Comparison of ENCODE assay signal across 17 cellular contexts in genomic region chr21:36487641-36488307, GRCh38. TPM values are rescaled to one million over a fixed set of nuclear protein-coding genes. Genes with fewer than 3 reads are reported as not detected.
DNase-seq lines count a peak whose midpoint lies in the region; ATAC-seq, FAIRE-seq and TF ChIP-seq lines count a peak whose summit lies in the region.
"Had no signal": no experiment of that assay in that cellular context is flagged by ENCODE, and none has a peak within 500 bp of the region (broad histone marks: within the 10 kb centered on the region; RNA-seq: fewer than 3 reads in every experiment).

No MANE protein-coding gene starts in this region.

- peak; percentile 83 for FAIRE-seq in endothelial cell of umbilical vein (lab: Jason Lieb, UNC)
- FAIRE-seq: A204.1, GM18507 had no signal

- DNase-seq in NCI-H748 (lab: John Stamatoyannopoulos, UW; ENCODE audit: unreplicated experiment) (peak; percentile 7), NCI-H748 treated with DMSO at 0.1 percent for 48 hours (lab: John Stamatoyannopoulos, UW) (no peak), RPMI8226 (peak; percentile 93), endothelial cell of umbilical vein (ENCODE audit: low read depth, low spot score) (peak; percentile 73), transverse colon (peak; percentile 35), dorsolateral prefrontal cortex (no peak), heart left ventricle (no peak)
- DNase-seq: activated CD4-positive, alpha-beta T cell treated with anti-CD3 and anti-CD28 coated beads for 4 hours; hippocampal formation; NCI-H187; SHP77 had no signal

- H3K9me3 ChIP-seq in endothelial cell of umbilical vein (replicated peaks; ENCODE audit: control insufficient read depth, insufficient read depth, low read length) (no peaks in the 10 kb centered on the region), transverse colon (no peaks in the 10 kb centered on the region), heart left ventricle (no peaks in the 10 kb centered on the region)

- POLR2A ChIA-PET in endothelial cell of umbilical vein (lab: Charles Lee): no interaction called here

- no peaks in the 10 kb centered on the region for H3K27me3 ChIP-seq in endothelial cell of umbilical vein (ENCODE audit: control insufficient read depth in 2 of 2, insufficient read depth in 2 of 2, low read length in 2 of 2)
- H3K27me3 ChIP-seq in transverse colon: no peaks in the 10 kb centered on the region
- H3K27me3 ChIP-seq in dorsolateral prefrontal cortex: no peaks in the 10 kb centered on the region
- H3K27me3 ChIP-seq in heart left ventricle: no peaks in the 10 kb centered on the region

- intact Hi-C loops in endothelial cell of umbilical vein (cut with micrococcal nuclease) (no loop called here), transverse colon (cut with DNase I; ENCODE audit: low total_unique reads) (no loop called here), dorsolateral prefrontal cortex (cut with DNase I) (no loop called here), heart left ventricle (cut with DNase I) (no loop called here)

- dilution Hi-C loops in endothelial cell of umbilical vein (cut with MboI; ENCODE audit: extremely low pct_ligation_motif_present, low sequenced_read_pairs): no loop called here

- TF ChIP-seq CTCF in endothelial cell of umbilical vein (IDR thresholded peaks at IDR 0.05; ENCODE audit: extremely low read depth in 1 of 2, insufficient read depth in 1 of 2, low read depth in 1 of 2, low read length in 2 of 2) (no peak), transverse colon (IDR thresholded peaks at IDR 0.05) (no peak), dorsolateral prefrontal cortex (IDR thresholded peaks at IDR 0.05 in 54 of 56, conservative IDR thresholded peaks at IDR 0.05 in 2 of 56; ENCODE audit: low read depth in 1 of 56, partially characterized antibody in 56 of 56) (no peak), heart left ventricle (IDR thresholded peaks at IDR 0.05) (no peak)

- TF ChIP-seq POLR2A in endothelial cell of umbilical vein (IDR thresholded peaks at IDR 0.05; ENCODE audit: low read depth, low read length) (no peak), transverse colon (IDR thresholded peaks at IDR 0.05) (no peak), heart left ventricle (IDR thresholded peaks at IDR 0.05) (no peak)

- CTCF ChIA-PET in endothelial cell of umbilical vein (lab: Charles Lee): interaction anchor here (0.7 to 0.9 kb wide), 2 partner anchors 30 to 59 kb away, joined by 3 to 5 read pairs; no protein-coding TSS in a partner anchor

- no peaks in the 10 kb centered on the region for H4K20me1 ChIP-seq in endothelial cell of umbilical vein (replicated peaks; ENCODE audit: control insufficient read depth, extremely low read depth, insufficient read depth, low read length)

- no peak for ATAC-seq in HG03097 (IDR thresholded peaks at IDR 0.05; ENCODE audit: low FRiP score, unreplicated experiment)
- ATAC-seq in heart left ventricle: no peak

- H3K79me2 ChIP-seq in endothelial cell of umbilical vein (ENCODE audit: control insufficient read depth, insufficient read depth, low read length): no peaks in the 10 kb centered on the region

- no peak overlapping the region for H3K4me2 ChIP-seq in endothelial cell of umbilical vein (ENCODE audit: insufficient read depth, low read length)

- no peak for TF ChIP-seq EP300 in transverse colon (IDR thresholded peaks at IDR 0.05; ENCODE audit: low read depth)

- TSS peak; percentile 1 for BruUV-seq in endothelial cell of umbilical vein (replicated peaks; lab: Mats Ljungman, UMichigan)

- H3K4me1 ChIP-seq in endothelial cell of umbilical vein (ENCODE audit: control insufficient read depth, extremely low read depth, insufficient read depth, low read length): peaks cover 5% of the 10 kb centered on the region
- peaks cover 0 to 10% (median 7%) of the 10 kb centered on the region in 4 donors for H3K4me1 ChIP-seq in transverse colon
- no peaks in the 10 kb centered on the region for H3K4me1 ChIP-seq in heart left ventricle

- H2AFZ ChIP-seq in endothelial cell of umbilical vein (ENCODE audit: low read depth, low read length): no peak overlapping the region

- H3K9ac ChIP-seq in endothelial cell of umbilical vein (replicated peaks; ENCODE audit: extremely low read depth, insufficient read depth, low read length): no peak overlapping the region

- 29 to 39% methylated on average over 4 to 6 of the region's 6 CpGs for WGBS in transverse colon (ENCODE audit: low coverage in 1 of 2), 2 donors
- 70 to 72% (median 70%) methylated on average over 6 of the region's 6 CpGs for WGBS in heart left ventricle, 4 donors

- H3K4me3 ChIP-seq in endothelial cell of umbilical vein (replicated peaks in 1 of 3; ENCODE audit: insufficient read depth in 1 of 3, low read depth in 1 of 3, low read length in 3 of 3) (no peak overlapping the region), transverse colon (no peak overlapping the region), dorsolateral prefrontal cortex (no peak overlapping the region), heart left ventricle (no peak overlapping the region)
- H3K4me3 ChIP-seq: coronary artery had no signal

- H3K9me1 ChIP-seq in endothelial cell of umbilical vein (replicated peaks; ENCODE audit: control insufficient read depth, extremely low read depth, insufficient read depth, low read length): no peaks in the 10 kb centered on the region

- peak overlapping the region; percentile 34 for H3K27ac ChIP-seq in endothelial cell of umbilical vein (ENCODE audit: insufficient read depth, low read depth, low read length)
- no peak overlapping the region for H3K27ac ChIP-seq in transverse colon
- H3K27ac ChIP-seq in dorsolateral prefrontal cortex: no peak overlapping the region
- H3K27ac ChIP-seq in heart left ventricle: no peak overlapping the region
- H3K27ac ChIP-seq: coronary artery had no signal

- in situ Hi-C loops in transverse colon (cut with MboI; ENCODE audit: low pct_ligation_motif_present in 1 of 4, low pct_unique_long_range_greater_than_20kb in 1 of 4, low sequenced_read_pairs in 3 of 4): no loop called here

- no peaks in the 10 kb centered on the region for H3K36me3 ChIP-seq in endothelial cell of umbilical vein (ENCODE audit: control insufficient read depth in 2 of 2, extremely low read depth in 1 of 2, insufficient read depth in 2 of 2, low read length in 2 of 2)
- no peaks in the 10 kb centered on the region for H3K36me3 ChIP-seq in transverse colon
- H3K36me3 ChIP-seq in heart left ventricle: no peaks in the 10 kb centered on the region

TF ChIP-seq in endothelial cell of umbilical vein, 7 proteins besides CTCF, POLR2A, EP300 and RAD21:
- TF ChIP-seq GATA2 (IDR thresholded peaks at IDR 0.05; ENCODE audit: insufficient read depth, insufficient read length, low read depth, low read length): peak; percentile 20
- no peak for TF ChIP-seq MYC (IDR thresholded peaks at IDR 0.05; ENCODE audit: low read depth, low read length)
- peak; percentile 25 for TF ChIP-seq JUN (IDR thresholded peaks at IDR 0.05; ENCODE audit: borderline replicate concordance, insufficient read depth, insufficient read length, low read depth)

RNA-seq across cellular contexts. Expression of gene CLDN14, which starts 7.9 kb away (rescaled TPM):
- total RNA-seq in endothelial cell of umbilical vein: 0.62 and 1.0 TPM in 2 replicates
- 2.5 TPM in 2 replicates for polyA plus RNA-seq in endothelial cell of umbilical vein
- polyA plus RNA-seq in endothelial cell of umbilical vein (2011; cell fraction: cytosol; rRNA removed): 1.3 and 2.2 TPM in 2 replicates
- polyA plus RNA-seq in endothelial cell of umbilical vein (2011; cell fraction: nucleus; rRNA removed): 2.2 TPM in 2 replicates
- polyA plus RNA-seq in endothelial cell of umbilical vein (2012): 3.0 and 3.5 TPM in 2 replicates
- polyA minus RNA-seq in endothelial cell of umbilical vein: 0.53 TPM in 1 of 2 replicates, not detected in the other
- not detected for polyA minus RNA-seq in endothelial cell of umbilical vein (2011; cell fraction: cytosol; rRNA and poly(A)+ RNA removed)
- polyA minus RNA-seq in endothelial cell of umbilical vein (2011; cell fraction: nucleus; rRNA and poly(A)+ RNA removed): 1.2 and 2.3 TPM in 2 replicates
- not detected for total RNA-seq in transverse colon
- not detected for total RNA-seq in dorsolateral prefrontal cortex
- not detected for total RNA-seq in heart left ventricle
- not detected for polyA plus RNA-seq in heart left ventricle
- total RNA-seq: activated T-helper 2 cell treated with anti-CD3 and anti-CD28 coated beads, Interferon-gamma antibody, Interleukin-2, Interleukin-4, amounts not matched to agents 10 μg/mL and 5 μg/mL and 100 μg/mL, durations not matched to agents 14 hours and 24 hours and 36 hours; subcutaneous adipose tissue had no signal

Comparison
In these comparisons a context has a peak if more than half of its experiments do, and no peak if none do; other contexts are left out.
1. DNase-seq: peak in NCI-H748 (single experiment), RPMI8226 (single experiment), endothelial cell of umbilical vein (single experiment) and transverse colon (single experiment); none in NCI-H748 treated with DMSO at 0.1 percent for 48 hours (single experiment), dorsolateral prefrontal cortex (0 of 10) and heart left ventricle (0 of 5).